In the genomic region with DNA sequence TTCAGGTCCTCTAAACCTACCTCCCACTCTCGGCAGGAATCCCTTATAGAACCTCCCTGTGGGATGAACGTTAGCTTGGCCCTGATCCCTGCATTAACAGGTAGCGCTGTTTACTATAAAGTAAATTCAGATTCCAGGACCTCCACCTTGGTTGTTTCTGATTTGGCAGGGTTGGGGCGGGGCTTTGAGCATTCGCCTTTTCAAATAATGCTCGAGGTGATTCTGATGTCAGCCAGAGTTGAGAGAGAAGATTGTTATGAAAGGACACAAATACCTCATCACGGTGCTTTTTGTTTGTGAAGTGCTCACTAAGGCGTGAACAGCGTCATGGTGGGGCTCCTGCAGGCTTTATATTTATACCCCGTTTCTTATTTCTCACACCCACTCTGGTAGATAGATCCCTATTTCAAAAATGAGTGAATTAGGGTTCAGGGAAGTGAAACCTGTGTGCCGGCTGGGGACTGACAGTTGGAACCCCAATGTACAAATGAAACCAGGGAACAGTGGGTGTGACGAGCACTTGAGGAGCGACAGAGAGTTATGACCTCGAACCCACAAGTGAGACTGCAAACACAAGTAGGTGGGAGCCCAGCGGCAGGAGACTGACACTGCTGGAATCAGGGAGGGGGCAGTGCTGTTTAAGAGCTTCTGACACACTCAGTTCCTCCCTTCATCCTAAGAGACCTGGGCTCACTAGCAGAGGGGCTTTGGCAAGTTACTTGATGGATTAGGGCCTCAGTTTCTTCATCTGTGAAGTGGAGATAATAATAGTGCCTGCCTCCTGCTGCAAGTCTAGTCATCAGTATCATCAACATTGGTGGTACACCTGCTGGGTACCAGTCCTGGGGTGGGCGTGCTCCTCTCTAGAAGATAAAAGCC, we compare ENCODE assay signal across 1 cellular context.
A peak's percentile ranks its signal among the peaks of the same experiment; 100 is the strongest.
TF ChIP-seq lines count a peak whose summit lies in the region.

No MANE protein-coding gene starts in this region.

TF ChIP-seq in GM12878, 131 proteins besides CTCF, POLR2A, EP300 and RAD21 (continued from another document and continues in another):
- TF ChIP-seq SKIL (IDR thresholded peaks at IDR 0.05; ENCODE audit: low read depth, poor library complexity, severe bottlenecking): peak; percentile 99
- TF ChIP-seq ZNF217 (IDR thresholded peaks at IDR 0.05): peak; percentile 62; the same call in 1 of the 2 replicates
- TF ChIP-seq IKZF2 (IDR thresholded peaks at IDR 0.05): peak; percentile 99 to 100
- TF ChIP-seq ETV6 (conservative IDR thresholded peaks at IDR 0.05 in 1 of 2, IDR thresholded peaks at IDR 0.05 in 1 of 2; ENCODE audit: borderline replicate concordance in 1 of 2, low read depth in 1 of 2): peak in 1 of 2 experiments; percentile 94; a peak in 2 of 4 replicates
- TF ChIP-seq RFX5 (IDR thresholded peaks at IDR 0.05; ENCODE audit: low read depth, low read length): no peak
- TF ChIP-seq TCF3 (IDR thresholded peaks at IDR 0.05; ENCODE audit: borderline replicate concordance, insufficient read depth, low read depth, low read length): peak; percentile 98
- peak; percentile 27 for TF ChIP-seq HDAC6 (IDR thresholded peaks at IDR 0.05; ENCODE audit: unreplicated experiment)
- TF ChIP-seq RCOR1 (conservative IDR thresholded peaks at IDR 0.05; ENCODE audit: low read depth, low read length): peak; percentile 96
- TF ChIP-seq KDM1A (IDR thresholded peaks at IDR 0.05; ENCODE audit: borderline replicate concordance): no peak
- TF ChIP-seq FOS (IDR thresholded peaks at IDR 0.05; ENCODE audit: borderline replicate concordance, extremely low read depth, insufficient read length): no peak
- TF ChIP-seq SREBF1 (IDR thresholded peaks at IDR 0.05; ENCODE audit: low read length): peak; percentile 53; the same call in 1 of the 2 replicates
- TF ChIP-seq, protein P1, sequence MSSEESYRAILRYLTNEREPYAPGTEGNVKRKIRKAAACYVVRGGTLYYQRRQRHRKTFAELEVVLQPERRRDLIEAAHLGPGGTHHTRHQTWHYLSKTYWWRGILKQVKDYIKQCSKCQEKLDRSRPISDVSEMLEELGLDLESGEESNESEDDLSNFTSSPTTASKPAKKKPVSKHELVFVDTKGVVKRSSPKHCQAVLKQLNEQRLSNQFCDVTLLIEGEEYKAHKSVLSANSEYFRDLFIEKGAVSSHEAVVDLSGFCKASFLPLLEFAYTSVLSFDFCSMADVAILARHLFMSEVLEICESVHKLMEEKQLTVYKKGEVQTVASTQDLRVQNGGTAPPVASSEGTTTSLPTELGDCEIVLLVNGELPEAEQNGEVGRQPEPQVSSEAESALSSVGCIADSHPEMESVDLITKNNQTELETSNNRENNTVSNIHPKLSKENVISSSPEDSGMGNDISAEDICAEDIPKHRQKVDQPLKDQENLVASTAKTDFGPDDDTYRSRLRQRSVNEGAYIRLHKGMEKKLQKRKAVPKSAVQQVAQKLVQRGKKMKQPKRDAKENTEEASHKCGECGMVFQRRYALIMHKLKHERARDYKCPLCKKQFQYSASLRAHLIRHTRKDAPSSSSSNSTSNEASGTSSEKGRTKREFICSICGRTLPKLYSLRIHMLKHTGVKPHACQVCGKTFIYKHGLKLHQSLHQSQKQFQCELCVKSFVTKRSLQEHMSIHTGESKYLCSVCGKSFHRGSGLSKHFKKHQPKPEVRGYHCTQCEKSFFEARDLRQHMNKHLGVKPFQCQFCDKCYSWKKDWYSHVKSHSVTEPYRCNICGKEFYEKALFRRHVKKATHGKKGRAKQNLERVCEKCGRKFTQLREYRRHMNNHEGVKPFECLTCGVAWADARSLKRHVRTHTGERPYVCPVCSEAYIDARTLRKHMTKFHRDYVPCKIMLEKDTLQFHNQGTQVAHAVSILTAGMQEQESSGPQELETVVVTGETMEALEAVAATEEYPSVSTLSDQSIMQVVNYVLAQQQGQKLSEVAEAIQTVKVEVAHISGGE (CRISPR knock-in tag; IDR thresholded peaks at IDR 0.05): no peak
- peak; percentile 90 for TF ChIP-seq GATAD2B (conservative IDR thresholded peaks at IDR 0.05; ENCODE audit: low read depth)
- peak; percentile 88; the same call in 1 of the 2 replicates for TF ChIP-seq TARDBP (IDR thresholded peaks at IDR 0.05; ENCODE audit: borderline replicate concordance)
- peak; percentile 77 for TF ChIP-seq JUNB (IDR thresholded peaks at IDR 0.05)
- peak; percentile 67 for TF ChIP-seq RAD51 (IDR thresholded peaks at IDR 0.05)
- TF ChIP-seq EED (IDR thresholded peaks at IDR 0.05; ENCODE audit: low read depth): peak; percentile 99
- TF ChIP-seq RUNX3 (IDR thresholded peaks at IDR 0.05; ENCODE audit: low read length): peak; percentile 97
- peak; percentile 17; the same call in 1 of the 2 replicates for TF ChIP-seq HCFC1 (IDR thresholded peaks at IDR 0.05; ENCODE audit: low read length)
- TF ChIP-seq CREB1 (IDR thresholded peaks at IDR 0.05; ENCODE audit: low read depth): peak; percentile 95
- TF ChIP-seq POLR2AphosphoS2 (IDR thresholded peaks at IDR 0.05; ENCODE audit: low read depth, low read length): no peak
- TF ChIP-seq ZNF24 (IDR thresholded peaks at IDR 0.05): peak; percentile 78
- peak; percentile 96 for TF ChIP-seq KLF5 (IDR thresholded peaks at IDR 0.05; ENCODE audit: partially characterized antibody)
- TF ChIP-seq, protein P2, sequence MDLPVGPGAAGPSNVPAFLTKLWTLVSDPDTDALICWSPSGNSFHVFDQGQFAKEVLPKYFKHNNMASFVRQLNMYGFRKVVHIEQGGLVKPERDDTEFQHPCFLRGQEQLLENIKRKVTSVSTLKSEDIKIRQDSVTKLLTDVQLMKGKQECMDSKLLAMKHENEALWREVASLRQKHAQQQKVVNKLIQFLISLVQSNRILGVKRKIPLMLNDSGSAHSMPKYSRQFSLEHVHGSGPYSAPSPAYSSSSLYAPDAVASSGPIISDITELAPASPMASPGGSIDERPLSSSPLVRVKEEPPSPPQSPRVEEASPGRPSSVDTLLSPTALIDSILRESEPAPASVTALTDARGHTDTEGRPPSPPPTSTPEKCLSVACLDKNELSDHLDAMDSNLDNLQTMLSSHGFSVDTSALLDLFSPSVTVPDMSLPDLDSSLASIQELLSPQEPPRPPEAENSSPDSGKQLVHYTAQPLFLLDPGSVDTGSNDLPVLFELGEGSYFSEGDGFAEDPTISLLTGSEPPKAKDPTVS (IDR thresholded peaks at IDR 0.05; ENCODE audit: low read depth, low read length): peak; percentile 57; the same call in 1 of the 2 replicates
- TF ChIP-seq RB1 (IDR thresholded peaks at IDR 0.05; ENCODE audit: borderline replicate concordance): no peak
- TF ChIP-seq ZSCAN29 (IDR thresholded peaks at IDR 0.05): 0 out of 2 replicates have a peak, but pooled peaks have one; percentile 57
- peak; percentile 76 for TF ChIP-seq TCF7 (IDR thresholded peaks at IDR 0.05; ENCODE audit: borderline replicate concordance)
- TF ChIP-seq RBBP5 (conservative IDR thresholded peaks at IDR 0.05): no peak
- TF ChIP-seq FOXM1 (IDR thresholded peaks at IDR 0.05; ENCODE audit: low read depth, low read length): peak; percentile 100
- peak; percentile 98 for TF ChIP-seq BCL11A (IDR thresholded peaks at IDR 0.05; ENCODE audit: low read depth, low read length)
- TF ChIP-seq, protein P3, sequence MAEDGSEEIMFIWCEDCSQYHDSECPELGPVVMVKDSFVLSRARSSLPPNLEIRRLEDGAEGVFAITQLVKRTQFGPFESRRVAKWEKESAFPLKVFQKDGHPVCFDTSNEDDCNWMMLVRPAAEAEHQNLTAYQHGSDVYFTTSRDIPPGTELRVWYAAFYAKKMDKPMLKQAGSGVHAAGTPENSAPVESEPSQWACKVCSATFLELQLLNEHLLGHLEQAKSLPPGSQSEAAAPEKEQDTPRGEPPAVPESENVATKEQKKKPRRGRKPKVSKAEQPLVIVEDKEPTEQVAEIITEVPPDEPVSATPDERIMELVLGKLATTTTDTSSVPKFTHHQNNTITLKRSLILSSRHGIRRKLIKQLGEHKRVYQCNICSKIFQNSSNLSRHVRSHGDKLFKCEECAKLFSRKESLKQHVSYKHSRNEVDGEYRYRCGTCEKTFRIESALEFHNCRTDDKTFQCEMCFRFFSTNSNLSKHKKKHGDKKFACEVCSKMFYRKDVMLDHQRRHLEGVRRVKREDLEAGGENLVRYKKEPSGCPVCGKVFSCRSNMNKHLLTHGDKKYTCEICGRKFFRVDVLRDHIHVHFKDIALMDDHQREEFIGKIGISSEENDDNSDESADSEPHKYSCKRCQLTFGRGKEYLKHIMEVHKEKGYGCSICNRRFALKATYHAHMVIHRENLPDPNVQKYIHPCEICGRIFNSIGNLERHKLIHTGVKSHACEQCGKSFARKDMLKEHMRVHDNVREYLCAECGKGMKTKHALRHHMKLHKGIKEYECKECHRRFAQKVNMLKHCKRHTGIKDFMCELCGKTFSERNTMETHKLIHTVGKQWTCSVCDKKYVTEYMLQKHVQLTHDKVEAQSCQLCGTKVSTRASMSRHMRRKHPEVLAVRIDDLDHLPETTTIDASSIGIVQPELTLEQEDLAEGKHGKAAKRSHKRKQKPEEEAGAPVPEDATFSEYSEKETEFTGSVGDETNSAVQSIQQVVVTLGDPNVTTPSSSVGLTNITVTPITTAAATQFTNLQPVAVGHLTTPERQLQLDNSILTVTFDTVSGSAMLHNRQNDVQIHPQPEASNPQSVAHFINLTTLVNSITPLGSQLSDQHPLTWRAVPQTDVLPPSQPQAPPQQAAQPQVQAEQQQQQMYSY (CRISPR knock-in tag; IDR thresholded peaks at IDR 0.05): no peak
- peak; percentile 96 for TF ChIP-seq CREM (IDR thresholded peaks at IDR 0.05; ENCODE audit: low read depth)
- TF ChIP-seq REST (IDR thresholded peaks at IDR 0.05; ENCODE audit: low read depth, low read length): 0 out of 2 replicates have a peak, but pooled peaks have one; percentile 4
- peak; percentile 97 for TF ChIP-seq NR2F1 (conservative IDR thresholded peaks at IDR 0.05)
- no peak for TF ChIP-seq SUZ12 (IDR thresholded peaks at IDR 0.05; ENCODE audit: unreplicated experiment)
- peak; percentile 93 for TF ChIP-seq BMI1 (IDR thresholded peaks at IDR 0.05; ENCODE audit: borderline replicate concordance)
- peak; percentile 99 for TF ChIP-seq PAX5 (IDR thresholded peaks at IDR 0.05; ENCODE audit: borderline replicate concordance, low read depth, low read length)
- TF ChIP-seq CEBPB (IDR thresholded peaks at IDR 0.05; ENCODE audit: borderline replicate concordance in 1 of 2, low read depth in 2 of 2, low read length in 2 of 2): peak in 1 of 2 experiments; percentile 92; a peak in 1 of 4 replicates
- peak in 1 of 2 experiments; percentile 52; a peak in 1 of 4 replicates for TF ChIP-seq SRF (IDR thresholded peaks at IDR 0.05; ENCODE audit: low read depth in 2 of 2, low read length in 2 of 2)
- TF ChIP-seq RELB (IDR thresholded peaks at IDR 0.05; ENCODE audit: low read depth): peak; percentile 99
- TF ChIP-seq PAX8 (IDR thresholded peaks at IDR 0.05): peak; percentile 73; the same call in 1 of the 2 replicates
- TF ChIP-seq ZNF207 (IDR thresholded peaks at IDR 0.05; ENCODE audit: borderline replicate concordance): peak; percentile 65; the same call in 1 of the 2 replicates
- TF ChIP-seq MTA2 (IDR thresholded peaks at IDR 0.05; ENCODE audit: low read depth): peak; percentile 99
- TF ChIP-seq, protein P4, sequence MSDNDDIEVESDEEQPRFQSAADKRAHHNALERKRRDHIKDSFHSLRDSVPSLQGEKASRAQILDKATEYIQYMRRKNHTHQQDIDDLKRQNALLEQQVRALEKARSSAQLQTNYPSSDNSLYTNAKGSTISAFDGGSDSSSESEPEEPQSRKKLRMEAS (IDR thresholded peaks at IDR 0.05; ENCODE audit: low read depth, low read length): no peak
- TF ChIP-seq SMARCA5 (IDR thresholded peaks at IDR 0.05): peak; percentile 95
